23 cellular contexts compared by ENCODE assay signal in genomic region chr7:148344406-148344805, GRCh38.
"Had no signal": no experiment of that assay in that cellular context is flagged by ENCODE, and none has a peak within 500 bp of the region (broad histone marks: within the 10 kb centered on the region; RNA-seq: fewer than 3 reads in every experiment).

No MANE protein-coding gene starts in this region.

- H3K4me3 ChIP-seq: coronary artery, esophagus squamous epithelium, lower lobe of right lung, ovary, right lobe of liver, suprapubic skin, transverse colon had no signal

- H3K4me1 ChIP-seq: lower lobe of right lung had no signal

- H3K9me3 ChIP-seq: esophagus squamous epithelium, lower lobe of right lung, ovary, right lobe of liver, suprapubic skin, transverse colon had no signal

- H3K27me3 ChIP-seq: ovary, right lobe of liver had no signal

- DNase-seq: dermis blood vessel endothelial cell; effector memory CD4-positive, alpha-beta T cell; erythroblast; esophagus squamous epithelium; foreskin melanocyte; glutamatergic neuron; hypothalamus; left ventricle myocardium superior; lower lobe of right lung; natural killer cell; occipital lobe; ovary; posterior cingulate gyrus; right lobe of liver; small intestine; stimulated activated CD4-positive, alpha-beta T cell treated with anti-CD3 and anti-CD28 coated beads, Interleukin-15, amount 100 ng/mL, for 24 hours; stimulated activated CD4-positive, alpha-beta T cell treated with anti-CD3 and anti-CD28 coated beads, Interleukin-2, amount 100 ng/mL, for 48 hours; stimulated activated CD8-positive, alpha-beta memory T cell treated with anti-CD3 and anti-CD28 coated beads, Interleukin-4, amount 100 ng/mL, for 48 hours; stimulated activated naive CD4-positive, alpha-beta T cell; stimulated activated naive CD8-positive, alpha-beta T cell treated with anti-CD3 and anti-CD28 coated beads, Interleukin-15, amount 100 ng/mL, for 72 hours; transverse colon had no signal

- H3K27ac ChIP-seq: coronary artery, esophagus squamous epithelium, lower lobe of right lung, ovary, right lobe of liver, suprapubic skin, transverse colon had no signal

- H3K36me3 ChIP-seq: esophagus squamous epithelium, lower lobe of right lung, ovary, right lobe of liver, suprapubic skin, transverse colon had no signal
